Comparison of ENCODE assay signal across 20 cellular contexts in the genomic region with DNA sequence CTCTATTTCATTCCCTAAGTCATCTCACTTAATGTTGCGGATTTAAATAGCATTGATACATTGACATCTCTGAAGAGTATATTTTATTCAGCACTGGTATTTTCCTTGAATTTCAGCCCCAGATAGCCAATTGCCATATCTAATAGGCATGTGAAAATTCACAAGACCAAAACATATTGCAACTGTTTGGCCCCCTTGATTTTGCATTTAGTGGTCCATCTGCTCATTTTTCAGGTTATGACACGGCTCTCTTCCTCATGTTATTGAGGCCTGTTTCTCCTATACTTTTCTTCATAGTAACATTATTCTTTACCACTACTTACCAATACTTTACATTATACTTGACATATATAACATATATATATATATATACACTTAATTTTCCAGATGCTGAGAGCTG.
"Had no signal": no experiment of that assay in that cellular context is flagged by ENCODE, and none has a peak within 500 bp of the region (broad histone marks: within the 10 kb centered on the region; RNA-seq: fewer than 3 reads in every experiment).

No MANE protein-coding gene starts in this region.

- H3K36me3 ChIP-seq: cardiac muscle cell, lower lobe of right lung, sigmoid colon had no signal

- H3K9me3 ChIP-seq: lower lobe of right lung, sigmoid colon, testis had no signal

- H3K9me3 Mint-ChIP-seq: nephron; stimulated activated memory B cell treated with anti-CD40 and anti-IgM and Interleukin-4, amounts not matched to agents 10 μg/mL and 1 μg/mL and 100 μg/mL, for 72 hours; type B pancreatic cell had no signal

- H3K27ac ChIP-seq: dorsolateral prefrontal cortex, epithelial cell of prostate, foreskin keratinocyte, lower lobe of right lung, parathyroid adenoma, sigmoid colon, testis had no signal

- H3K27ac Mint-ChIP-seq: activated naive CD8-positive, alpha-beta T cell treated with anti-CD3 and anti-CD28 coated beads for 36 hours; stimulated activated memory B cell treated with anti-CD40 and anti-IgM and Interleukin-4, amounts not matched to agents 10 μg/mL and 1 μg/mL and 100 μg/mL, for 72 hours; type B pancreatic cell had no signal

- H3K27me3 Mint-ChIP-seq: activated naive CD8-positive, alpha-beta T cell treated with anti-CD3 and anti-CD28 coated beads for 36 hours; stimulated activated memory B cell treated with anti-CD40 and anti-IgM and Interleukin-4, amounts not matched to agents 10 μg/mL and 1 μg/mL and 100 μg/mL, for 72 hours; type B pancreatic cell had no signal

- H3K4me3 Mint-ChIP-seq: activated naive CD8-positive, alpha-beta T cell treated with anti-CD3 and anti-CD28 coated beads for 36 hours; nephron; stimulated activated memory B cell treated with anti-CD40 and anti-IgM and Interleukin-4, amounts not matched to agents 10 μg/mL and 1 μg/mL and 100 μg/mL, for 72 hours; type B pancreatic cell had no signal

- H3K4me3 ChIP-seq: cardiac muscle cell, dorsolateral prefrontal cortex, lower lobe of right lung, sigmoid colon, testis had no signal

- DNase-seq: activated CD4-positive, alpha-beta T cell treated with anti-CD3 and anti-CD28 coated beads, Interleukin-2, amount 50 U/mL, for 1 hour; activated gamma-delta T cell; activated naive CD8-positive, alpha-beta T cell treated with anti-CD3 and anti-CD28 coated beads for 36 hours; amniotic stem cell; dorsolateral prefrontal cortex; foreskin keratinocyte; hippocampal formation; islet precursor cell; lower lobe of right lung; sigmoid colon; stimulated activated CD4-positive, alpha-beta T cell treated with anti-CD3 and anti-CD28 coated beads, Interleukin-4, amount 100 ng/mL, for 4 hours; T-helper 9 cell; testis had no signal

- H3K27me3 ChIP-seq: cardiac muscle cell, dorsolateral prefrontal cortex, foreskin keratinocyte, sigmoid colon, testis had no signal

- ATAC-seq: foreskin keratinocyte; lower lobe of right lung; stimulated activated memory B cell treated with anti-CD40 and anti-IgM and Interleukin-4, amounts not matched to agents 10 μg/mL and 1 μg/mL and 100 μg/mL, for 72 hours had no signal

- FAIRE-seq: colon had no signal
